Comparison of ENCODE assay signal across 8 cellular contexts in genomic region chr10:24826022-24826421, GRCh38.
DNase-seq lines count a peak whose midpoint lies in the region; ATAC-seq and TF ChIP-seq lines count a peak whose summit lies in the region.

No MANE protein-coding gene starts in this region.

- no peaks in the 10 kb centered on the region for H3K27me3 Mint-ChIP-seq in CD4-positive, CD25-positive, alpha-beta regulatory T cell
- no peaks in the 10 kb centered on the region for H3K27me3 Mint-ChIP-seq in activated naive CD8-positive, alpha-beta T cell

- H3K9me3 Mint-ChIP-seq in CD4-positive, CD25-positive, alpha-beta regulatory T cell = peaks cover 0 to 9% (median 0%) of the 10 kb centered on the region in 7 donors
- H3K9me3 Mint-ChIP-seq in activated naive CD8-positive, alpha-beta T cell (ENCODE audit: low read depth) = no peaks in the 10 kb centered on the region

- peak; percentile 69 to 71 for ATAC-seq in CD4-positive, CD25-positive, alpha-beta regulatory T cell (ENCODE audit: low read depth in 2 of 2)

- TF ChIP-seq POLR2A in prostate gland (IDR thresholded peaks at IDR 0.05) = no peak

- DNase-seq in CD4-positive, CD25-positive, alpha-beta regulatory T cell = peak in 2 of 3 donors; percentile 31 to 45
- DNase-seq in HCEC 1CT (peak; percentile 88), inferior parietal cortex (ENCODE audit: extremely low spot score) (peak; percentile 65), ecto neural progenitor cell (ENCODE audit: low spot score) (no peak), prostate gland (ENCODE audit: low spot score) (no peak), DMS79 (lab: John Stamatoyannopoulos, UW) (no peak), C1 segment of cervical spinal cord (lab: John Stamatoyannopoulos, UW) (no peak)

- H3K36me3 ChIP-seq in CD4-positive, CD25-positive, alpha-beta regulatory T cell (ENCODE audit: control insufficient read depth, insufficient read depth, low read length) = no peaks in the 10 kb centered on the region
- no peaks in the 10 kb centered on the region for H3K36me3 ChIP-seq in prostate gland

- peak overlapping the region; percentile 2 to 54 (median 33) for H3K27ac Mint-ChIP-seq in CD4-positive, CD25-positive, alpha-beta regulatory T cell
- H3K27ac Mint-ChIP-seq in activated naive CD8-positive, alpha-beta T cell = no peak overlapping the region

- H3K36me3 Mint-ChIP-seq in CD4-positive, CD25-positive, alpha-beta regulatory T cell = no peaks in the 10 kb centered on the region
- peaks cover 5% of the 10 kb centered on the region for H3K36me3 Mint-ChIP-seq in activated naive CD8-positive, alpha-beta T cell

- peaks cover 6% of the 10 kb centered on the region for H3K4me1 ChIP-seq in CD4-positive, CD25-positive, alpha-beta regulatory T cell (ENCODE audit: control insufficient read depth, insufficient read depth, low read length, poor library complexity, severe bottlenecking)
- H3K4me1 ChIP-seq in prostate gland (replicated peaks) = no peaks in the 10 kb centered on the region

- peak overlapping the region; percentile 74 for H3K4me3 ChIP-seq in CD4-positive, CD25-positive, alpha-beta regulatory T cell (ENCODE audit: low read depth, low read length)
- no peak overlapping the region for H3K4me3 ChIP-seq in prostate gland

- no peaks in the 10 kb centered on the region for H3K27me3 ChIP-seq in CD4-positive, CD25-positive, alpha-beta regulatory T cell (ENCODE audit: control insufficient read depth, insufficient read depth, low read length)
- no peaks in the 10 kb centered on the region for H3K27me3 ChIP-seq in prostate gland (replicated peaks; ENCODE audit: insufficient read depth)

- WGBS in prostate gland = 15% methylated on average over 4 of the region's 4 CpGs

- peak overlapping the region; percentile 56 for H3K27ac ChIP-seq in CD4-positive, CD25-positive, alpha-beta regulatory T cell (ENCODE audit: insufficient read depth, low read length, poor library complexity, severe bottlenecking)
- no peak overlapping the region for H3K27ac ChIP-seq in prostate gland

- no peak for TF ChIP-seq CTCF in prostate gland (IDR thresholded peaks at IDR 0.05)

- H3K4me1 Mint-ChIP-seq in CD4-positive, CD25-positive, alpha-beta regulatory T cell = peaks cover 20 to 28% (median 22%) of the 10 kb centered on the region in 4 donors
- peaks cover 48% of the 10 kb centered on the region for H3K4me1 Mint-ChIP-seq in activated naive CD8-positive, alpha-beta T cell (ENCODE audit: low read depth)

- peak overlapping the region; percentile 68 to 76 (median 72) for H3K4me3 Mint-ChIP-seq in CD4-positive, CD25-positive, alpha-beta regulatory T cell
- peak overlapping the region; percentile 38 for H3K4me3 Mint-ChIP-seq in activated naive CD8-positive, alpha-beta T cell

- intact Hi-C loops in prostate gland (cut with DNase I) = no loop called here

- H3K9me3 ChIP-seq in CD4-positive, CD25-positive, alpha-beta regulatory T cell (ENCODE audit: control insufficient read depth in 2 of 2, low read length in 2 of 2) = no peaks in the 10 kb centered on the region
- no peaks in the 10 kb centered on the region for H3K9me3 ChIP-seq in prostate gland

Comparison
In these comparisons a context has a peak if more than half of its experiments do, and no peak if none do; other contexts are left out.
1. DNase-seq: peak in CD4-positive, CD25-positive, alpha-beta regulatory T cell (2 of 3), HCEC 1CT (single experiment) and inferior parietal cortex (single experiment); none in ecto neural progenitor cell (single experiment), prostate gland (single experiment), DMS79 (single experiment) and C1 segment of cervical spinal cord (0 of 14).